In genomic region chr6:28211840-28212509, GRCh38 we compare ENCODE assay signal across 8 cellular contexts. TPM values are rescaled to one million over a fixed set of nuclear protein-coding genes. Genes with fewer than 3 reads are reported as not detected.
DNase-seq lines count a peak whose midpoint lies in the region; ATAC-seq and TF ChIP-seq lines count a peak whose summit lies in the region.

No MANE protein-coding gene starts in this region.

- H2AFZ ChIP-seq in H9 (ENCODE audit: low read length) (no peak overlapping the region), hepatocyte (peak overlapping the region; percentile 74)

- H3K9me3 Mint-ChIP-seq in CD14-positive monocyte (peaks cover 3 to 40% (median 27%) of the 10 kb centered on the region in 7 donors), H9 (peaks cover 0 to 7% of the 10 kb centered on the region in 2 experiments; a peak in 1 of 5 replicates)

- no peak overlapping the region for H3K56ac ChIP-seq in H9 (ENCODE audit: insufficient read length, low read depth, low read length)

- H2BK20ac ChIP-seq in H9 (ENCODE audit: low read depth, low read length, poor library complexity, severe bottlenecking), result no peak overlapping the region

- no peaks in the 10 kb centered on the region for H4K20me1 ChIP-seq in H9 (ENCODE audit: control insufficient read depth, insufficient read depth, insufficient read length)
- H4K20me1 ChIP-seq in hepatocyte (ENCODE audit: insufficient read depth, poor library complexity, severe bottlenecking), result no peaks in the 10 kb centered on the region

- H3K23me2 ChIP-seq in H9 (ENCODE audit: insufficient read length, low read depth, low read length, poor library complexity, severe bottlenecking), result peaks cover 6% of the 10 kb centered on the region

- no CpG with 5 or more reads among the region's 16 CpGs for WGBS in H9 (ENCODE audit: extremely low coverage, insufficient read length, low lambda C conversion rate)
- 15% methylated on average over 16 of the region's 16 CpGs for WGBS in hepatocyte (ENCODE audit: low lambda C conversion rate, missing lambda C conversion rate)
- 9 to 10% methylated on average over 16 of the region's 16 CpGs for WGBS in tibial nerve, 2 donors

- H3K27me3 Mint-ChIP-seq in CD14-positive monocyte (ENCODE audit: low read depth in 3 of 3), result peaks cover 83 to 87% (median 86%) of the 10 kb centered on the region in 3 donors
- H3K27me3 Mint-ChIP-seq in H9 (ENCODE audit: low read depth), result peaks cover 86% of the 10 kb centered on the region

- H3K18ac ChIP-seq in H9 (ENCODE audit: insufficient read length, low read depth, low read length), result no peak overlapping the region

- H3K79me1 ChIP-seq in H9 (ENCODE audit: insufficient read depth, low read depth, low read length, poor library complexity, severe bottlenecking), result no peaks in the 10 kb centered on the region

- H3K9me2 ChIP-seq in hepatocyte (replicated peaks; ENCODE audit: insufficient read depth), result no peaks in the 10 kb centered on the region

- no peak overlapping the region for H4K8ac ChIP-seq in H9 (replicated peaks; ENCODE audit: insufficient read length, low read depth, low read length)

- no peak overlapping the region for H3T11ph ChIP-seq in H9 (ENCODE audit: low read length)

- H2BK5ac ChIP-seq in H9 (ENCODE audit: insufficient read length, low read length), result no peak overlapping the region

- H3K4me1 ChIP-seq in H9 (ENCODE audit: insufficient read depth, low read length), result no peaks in the 10 kb centered on the region
- H3K4me1 ChIP-seq in hepatocyte (ENCODE audit: insufficient read depth), result peaks cover 11% of the 10 kb centered on the region
- H3K4me1 ChIP-seq in tibial nerve, result peaks cover 0 to 29% (median 8%) of the 10 kb centered on the region in 4 donors

- H4K91ac ChIP-seq in H9 (ENCODE audit: insufficient read length, low read depth, low read length), result no peak overlapping the region

- H3K4me1 Mint-ChIP-seq in CD14-positive monocyte (peaks cover 45% of the 10 kb centered on the region), H9 (peaks cover 21 to 46% of the 10 kb centered on the region in 2 experiments)

- no peak for TF ChIP-seq POLR2A in tibial nerve (IDR thresholded peaks at IDR 0.05)

- peak overlapping the region; percentile 21 for H3K4me3 ChIP-seq in hepatocyte
- H3K4me3 ChIP-seq in tibial nerve, result peak overlapping the region; percentile 2 to 43 (median 16)

- no peak overlapping the region for H2BK12ac ChIP-seq in H9 (ENCODE audit: insufficient read length, low read depth, low read length)

- no peaks in the 10 kb centered on the region for H3K36me3 ChIP-seq in hepatocyte (replicated peaks; ENCODE audit: insufficient read depth, low read depth)
- no peaks in the 10 kb centered on the region for H3K36me3 ChIP-seq in tibial nerve

- H3K36me3 Mint-ChIP-seq in CD14-positive monocyte (peaks cover 0 to 13% of the 10 kb centered on the region in 2 donors), H9 (ENCODE audit: insufficient read depth in 1 of 3, low read depth in 3 of 3) (peaks cover 0 to 1% (median 0%) of the 10 kb centered on the region in 3 experiments; a peak in 1 of 7 replicates)

- no peak overlapping the region for H4K5ac ChIP-seq in H9 (ENCODE audit: insufficient read length, low read depth, low read length)

- ATAC-seq in SK-N-SH treated with all-trans-retinoic acid at 6 μM for 48 hours (peak; percentile 66), GM21390 (IDR thresholded peaks at IDR 0.05; ENCODE audit: unreplicated experiment) (no peak)

- H2BK15ac ChIP-seq in H9 (ENCODE audit: low read depth, low read length), result no peak overlapping the region

- H3K4ac ChIP-seq in H9 (ENCODE audit: low read depth, low read length), result no peak overlapping the region

- peak overlapping the region; percentile 66 for H3K4me2 ChIP-seq in H9 (ENCODE audit: insufficient read depth, insufficient read length, low read length)
- H3K4me2 ChIP-seq in hepatocyte, result peak overlapping the region; percentile 69

- H2BK120ac ChIP-seq in H9 (ENCODE audit: low read depth, low read length, poor library complexity, severe bottlenecking), result no peak overlapping the region

- H2AK5ac ChIP-seq in H9 (ENCODE audit: insufficient read length, low read length), result no peak overlapping the region

- H3K9me3 ChIP-seq in H9 (ENCODE audit: control insufficient read depth, low read depth, low read length) (no peaks in the 10 kb centered on the region), hepatocyte (ENCODE audit: low read depth) (no peaks in the 10 kb centered on the region), tibial nerve (no peaks in the 10 kb centered on the region)

- H3K27me3 ChIP-seq in H9 (ENCODE audit: insufficient read depth, low read length) (peaks cover 28% of the 10 kb centered on the region), hepatocyte (peaks cover 93% of the 10 kb centered on the region), tibial nerve (peaks cover 0 to 95% of the 10 kb centered on the region in 2 donors)

- TF ChIP-seq EP300 in tibial nerve (IDR thresholded peaks at IDR 0.05), result no peak

- no peak overlapping the region for H3K23ac ChIP-seq in H9 (ENCODE audit: insufficient read length, low read depth, low read length)

- intact Hi-C loops in CD14-positive monocyte (cut with micrococcal nuclease), result loop anchor here in 1 of 2 donors (10.0 kb wide), 1 partner anchor 67 kb away; the partner anchor contains the start of gene ZKSCAN8

- peak overlapping the region; percentile 60 to 84 for H3K4me3 Mint-ChIP-seq in CD14-positive monocyte
- H3K4me3 Mint-ChIP-seq in H9, result peak overlapping the region; percentile 82 to 91

- H3K27ac ChIP-seq in H9 (ENCODE audit: insufficient read length, low read depth, low read length), result no peak overlapping the region
- no peak overlapping the region for H3K27ac ChIP-seq in hepatocyte
- H3K27ac ChIP-seq in tibial nerve, result no peak overlapping the region

- no peak for DNase-seq in CD14-positive monocyte (ENCODE audit: low spot score)
- peak; percentile 41 for DNase-seq in H9
- DNase-seq in hepatocyte (ENCODE audit: low spot score), result no peak
- DNase-seq in tibial nerve (ENCODE audit: low spot score in 2 of 2), result no peak
- DNase-seq in epidermal melanocyte (ENCODE audit: insufficient read length, low spot score), result no peak
- DNase-seq in occipital lobe (lab: John Stamatoyannopoulos, UW), result no peak

- no peak overlapping the region for H3K27ac Mint-ChIP-seq in CD14-positive monocyte
- H3K27ac Mint-ChIP-seq in H9, result peak overlapping the region in 2 of 3 experiments; percentile 0 to 36; a peak in 1 of 7 replicates

- H3K79me2 ChIP-seq in H9 (ENCODE audit: insufficient read depth, low read length) (no peaks in the 10 kb centered on the region), hepatocyte (no peaks in the 10 kb centered on the region)

- TF ChIP-seq CTCF in CD14-positive monocyte (IDR thresholded peaks at IDR 0.05) (no peak), H9 (conservative IDR thresholded peaks at IDR 0.05) (no peak), hepatocyte (IDR thresholded peaks at IDR 0.05; ENCODE audit: poor library complexity) (no peak), tibial nerve (IDR thresholded peaks at IDR 0.05) (no peak)

- H3K14ac ChIP-seq in H9 (ENCODE audit: insufficient read depth, low read length), result no peak overlapping the region

- H3K9ac ChIP-seq in H9 (ENCODE audit: extremely low read depth, insufficient read length, low read length), result peak overlapping the region; percentile 12

TF ChIP-seq in SK-N-SH treated with all-trans-retinoic acid at 6 μM for 48 hours, 23 proteins besides CTCF, POLR2A, EP300 and RAD21 (continues in another document):
- TF ChIP-seq ARNTL (CRISPR knock-in tag; IDR thresholded peaks at IDR 0.05; ENCODE audit: borderline replicate concordance, low read depth) (no peak), ZNF565 (CRISPR knock-in tag; conservative IDR thresholded peaks at IDR 0.05; ENCODE audit: low read depth) (no peak), ZNF8 (CRISPR knock-in tag; IDR thresholded peaks at IDR 0.05) (no peak), ZNF70 (CRISPR knock-in tag; IDR thresholded peaks at IDR 0.05) (no peak), ZFP3 (CRISPR knock-in tag; IDR thresholded peaks at IDR 0.05) (no peak), ISL1 (CRISPR knock-in tag; IDR thresholded peaks at IDR 0.05) (no peak), POU6F1 (CRISPR knock-in tag; IDR thresholded peaks at IDR 0.05; ENCODE audit: borderline replicate concordance, low read depth) (no peak), ESRRG (CRISPR knock-in tag; IDR thresholded peaks at IDR 0.05) (no peak), PPARA (CRISPR knock-in tag; IDR thresholded peaks at IDR 0.05; ENCODE audit: borderline replicate concordance) (no peak), ZC3H10 (CRISPR knock-in tag; IDR thresholded peaks at IDR 0.05) (no peak)

RNA-seq across cellular contexts. Expression of gene ZSCAN9, which starts 13.1 kb away (rescaled TPM):
- polyA plus RNA-seq in CD14-positive monocyte, result 1 to 10 TPM; 2.2 to 5.0 TPM
- total RNA-seq in H9 (2021), result 11.5 and 12.7 TPM in 2 replicates
- total RNA-seq in hepatocyte, result 12.1 and 12.2 TPM in 2 replicates
- polyA plus RNA-seq in hepatocyte, result 7.4 and 8.0 TPM in 2 replicates
- 10 to 100 TPM; 11.9 to 22.2 (median 14.2) TPM for total RNA-seq in tibial nerve
- 38.4 TPM for total RNA-seq in occipital lobe

RNA-seq across cellular contexts. Expression of gene ZKSCAN4, which starts 40.1 kb away (rescaled TPM):
- 1 to 10 TPM; 1.5 to 1.6 TPM for polyA plus RNA-seq in CD14-positive monocyte
- 8.2 and 8.8 TPM in 2 replicates for total RNA-seq in H9 (2021)
- total RNA-seq in hepatocyte, result 3.1 and 4.3 TPM in 2 replicates
- polyA plus RNA-seq in hepatocyte, result 3.1 and 3.5 TPM in 2 replicates
- 1 to 10 TPM; 3.5 to 9.2 (median 7.3) TPM for total RNA-seq in tibial nerve
- total RNA-seq in occipital lobe, result 10.3 TPM

RNA-seq across cellular contexts. Expression of gene NKAPL, which starts 47.1 kb away (rescaled TPM):
- polyA plus RNA-seq in CD14-positive monocyte (1 to 10 TPM in 1 of 2 donors, under 1 TPM in 1; 0.94 to 1.1 TPM), hepatocyte (not detected in 2 replicates)
- total RNA-seq in H9 (2021) (0.13 TPM in 1 of 2 replicates, not detected in the other), hepatocyte (0.17 TPM in 1 of 2 replicates, not detected in the other), tibial nerve (1 to 10 TPM; 1.2 to 4.2 (median 1.8) TPM), occipital lobe (4.1 TPM)

RNA-seq across cellular contexts. Expression of gene ZSCAN26, which starts 55.0 kb away (rescaled TPM):
- polyA plus RNA-seq in CD14-positive monocyte (1 to 10 TPM; 3.4 to 3.5 TPM), hepatocyte (7.6 and 7.8 TPM in 2 replicates)
- total RNA-seq in H9 (2021) (9.0 TPM in 2 replicates), hepatocyte (14.7 and 24.4 TPM in 2 replicates), tibial nerve (10 to 100 TPM; 12.2 to 38.2 (median 23.7) TPM), occipital lobe (40.7 TPM)

Comparison
In these comparisons a context has a peak if more than half of its experiments do, and no peak if none do; other contexts are left out.
1. H3K27ac Mint-ChIP-seq: peak in H9 (2 of 3); none in CD14-positive monocyte (0 of 7).